In the genomic region with DNA sequence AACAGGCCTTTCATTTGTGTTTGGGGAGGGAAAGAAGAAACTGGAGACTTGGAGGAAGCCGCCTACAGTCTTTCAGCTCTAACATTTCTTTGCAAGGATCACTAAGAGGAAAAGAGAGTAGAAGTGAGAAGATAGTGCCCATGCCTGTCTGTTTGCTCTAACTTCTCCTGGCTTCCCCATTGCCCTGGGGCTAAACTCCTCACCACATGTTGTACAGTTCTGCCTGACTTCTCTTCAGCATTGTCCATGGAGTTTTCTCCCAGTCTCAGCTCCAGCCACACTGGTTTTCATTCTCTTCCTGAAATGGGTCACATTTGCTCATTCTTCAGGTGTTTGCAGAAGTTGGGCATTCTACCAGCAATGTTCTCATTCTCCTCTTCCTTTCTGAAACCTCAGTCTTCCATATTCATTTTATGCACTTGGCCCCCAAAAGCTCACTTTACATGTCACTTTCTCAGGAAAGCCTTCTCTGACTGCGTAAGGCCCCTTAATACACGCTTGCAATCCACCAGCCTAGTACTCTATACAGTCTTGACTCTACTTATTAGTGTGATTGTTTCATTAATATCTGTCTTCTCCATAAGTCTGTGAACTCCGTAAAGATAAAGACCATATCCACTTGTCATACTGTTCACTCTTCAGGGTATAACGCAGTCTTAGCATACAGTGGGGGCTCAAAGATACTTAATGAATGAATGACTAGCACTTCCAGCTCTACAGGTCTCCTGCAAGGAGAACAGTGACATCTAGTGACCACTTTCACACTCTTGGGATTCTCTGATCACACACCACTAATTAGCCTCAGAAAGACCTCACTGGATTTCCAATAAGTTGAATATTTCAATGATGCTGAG, we compare ENCODE assay signal across 8 cellular contexts. TPM values are rescaled to one million over a fixed set of nuclear protein-coding genes. Genes with fewer than 3 reads are reported as not detected.
DNase-seq lines count a peak whose midpoint lies in the region; ATAC-seq and TF ChIP-seq lines count a peak whose summit lies in the region.

No MANE protein-coding gene starts in this region.

- TF ChIP-seq CTCF in GM10266 (IDR thresholded peaks at IDR 0.05; ENCODE audit: control insufficient read depth, insufficient read depth, low read depth, missing control alignments) (peak; percentile 56), gastrocnemius medialis (IDR thresholded peaks at IDR 0.05 in 4 of 5, conservative IDR thresholded peaks at IDR 0.05 in 1 of 5) (peak; percentile 34 to 61 (median 44)), lower leg skin (IDR thresholded peaks at IDR 0.05) (no peak)

- intact Hi-C loops in gastrocnemius medialis (cut with DNase I; ENCODE audit: low total_unique reads) = loop anchor here (5.0 kb wide), 2 partner anchors 280 to 1055 kb away; no protein-coding TSS in a partner anchor
- intact Hi-C loops in lower leg skin (cut with DNase I; ENCODE audit: low total_unique reads) = no loop called here

- H3K36me3 ChIP-seq in gastrocnemius medialis = no peaks in the 10 kb centered on the region

- H3K4me1 ChIP-seq in gastrocnemius medialis = peaks cover 20 to 55% of the 10 kb centered on the region in 2 donors

- in situ Hi-C loops in SK-MEL-5 (cut with HindIII; ENCODE audit: low pct_unique_long_range_greater_than_20kb, low sequenced_read_pairs) = no loop called here
- in situ Hi-C loops in gastrocnemius medialis (cut with MboI; ENCODE audit: low sequenced_read_pairs in 4 of 4) = no loop called here

- ATAC-seq in HG02973 (IDR thresholded peaks at IDR 0.05; ENCODE audit: unreplicated experiment) (peak; percentile 51), gastrocnemius medialis (peak; percentile 76 to 79), HG03460 (IDR thresholded peaks at IDR 0.05; ENCODE audit: unreplicated experiment) (no peak)

- 80 to 81% methylated on average over 5 of the region's 5 CpGs for WGBS in lower leg skin, 2 donors

- no peaks in the 10 kb centered on the region for H3K9me3 ChIP-seq in gastrocnemius medialis

- H3K27ac ChIP-seq in gastrocnemius medialis = peak overlapping the region; percentile 81 to 93 (median 82)

- TF ChIP-seq POLR2A in gastrocnemius medialis (IDR thresholded peaks at IDR 0.05) = no peak
- no peak for TF ChIP-seq POLR2A in lower leg skin (IDR thresholded peaks at IDR 0.05)

- H3K4me3 ChIP-seq in gastrocnemius medialis (no peak overlapping the region), lower leg skin (ENCODE audit: low read depth, poor library complexity, severe bottlenecking) (no peak overlapping the region)

- no peaks in the 10 kb centered on the region for H3K27me3 ChIP-seq in gastrocnemius medialis

- DNase-seq in GM10266 (ENCODE audit: extremely low spot score) = peak; percentile 17
- DNase-seq in SK-MEL-5 (ENCODE audit: low read depth, low spot score) = peak; percentile 62
- peak; percentile 56 for DNase-seq in foreskin melanocyte
- no peak for DNase-seq in gastrocnemius medialis
- DNase-seq in lower leg skin (ENCODE audit: low spot score in 2 of 2) = no peak
- no peak for DNase-seq in NCI-H1436 treated with DMSO at 0.1 percent for 48 hours (lab: John Stamatoyannopoulos, UW)

RNA-seq across cellular contexts. Expression of a gene that starts 40.2 kb away (rescaled TPM):
- total RNA-seq in SK-MEL-5 (2014; rRNA removed; shearing (Covaris generic)) = 29.8 and 30.4 TPM in 2 replicates
- polyA plus RNA-seq in SK-MEL-5 (2015; cell fraction: cytosol; rRNA removed) = 20.6 and 24.8 TPM in 2 replicates
- polyA plus RNA-seq in SK-MEL-5 (2015; cell fraction: nucleus; rRNA removed) = 15.4 and 23.5 TPM in 2 replicates
- total RNA-seq in gastrocnemius medialis (10 to 100 TPM; 12.6 to 25.8 (median 24.3) TPM), lower leg skin (10 to 100 TPM in 3 of 4 donors, 1 to 10 TPM in 1; 9.9 to 16.1 (median 12.1) TPM)

Comparison
In these comparisons a context has a peak if more than half of its experiments do, and no peak if none do; other contexts are left out.
1. DNase-seq: peak in GM10266 (single experiment), SK-MEL-5 (single experiment) and foreskin melanocyte (single experiment); none in gastrocnemius medialis (0 of 2), lower leg skin (0 of 2) and NCI-H1436 treated with DMSO at 0.1 percent for 48 hours (single experiment).
2. CTCF ChIP-seq: peak in GM10266 (single experiment) and gastrocnemius medialis (5 of 5); none in lower leg skin (0 of 3).